39 cellular contexts compared by ENCODE assay signal in the genomic region with DNA sequence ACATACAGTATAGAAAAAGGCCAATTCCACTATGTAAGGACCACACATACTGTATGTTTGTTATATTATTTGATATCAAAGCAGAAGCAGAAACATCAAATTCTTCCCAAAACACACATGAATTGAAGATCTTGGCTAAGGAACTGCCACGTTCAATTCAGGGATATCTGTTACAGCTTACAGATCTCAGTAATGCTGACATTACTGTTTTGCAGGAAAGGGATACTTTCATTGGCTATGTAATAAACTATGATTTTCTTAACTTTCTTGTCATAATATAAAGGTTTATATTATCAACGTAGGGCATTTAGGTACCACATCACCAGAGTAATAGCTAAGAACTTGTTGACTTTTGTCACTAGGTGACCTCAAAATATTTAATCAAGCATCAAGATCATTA.
"Had no signal": no experiment of that assay in that cellular context is flagged by ENCODE, and none has a peak within 500 bp of the region (broad histone marks: within the 10 kb centered on the region; RNA-seq: fewer than 3 reads in every experiment).

No MANE protein-coding gene starts in this region.

- H3K9me3 Mint-ChIP-seq: activated T-cell treated with anti-CD3 and anti-CD28 coated beads, Interleukin-2, amount 50 U/mL, for 4 hours; activated T-helper 17 cell treated with anti-CD3 and anti-CD28 coated beads, Interleukin-2, amount 50 U/mL, for 72 hours; brain had no signal

- H3K27ac ChIP-seq: adrenal gland, ascending aorta, body of pancreas, brain microvascular endothelial cell, breast epithelium, cardiac muscle cell had no signal

- FAIRE-seq: astrocyte, bronchial epithelial cell, colon had no signal

- DNase-seq: activated effector memory CD4-positive, alpha-beta T cell treated with anti-CD3 and anti-CD28 coated beads, Interleukin-2, amount 50 U/mL, for 16 hours; activated effector memory CD4-positive, alpha-beta T cell treated with Interleukin-2 at 50 U/mL for 16 hours; activated gamma-delta T cell; activated gamma-delta T cell treated with Interleukin-2 at 50 U/mL for 16 hours; activated naive CD4-positive, alpha-beta T cell; activated naive CD4-positive, alpha-beta T cell treated with anti-CD3 and anti-CD28 coated beads for 36 hours; activated naive CD4-positive, alpha-beta T cell treated with anti-CD3 and anti-CD28 coated beads, Interleukin-2, amount 10 ng/mL, durations not matched to agents 7 days and 5 days; activated naive CD4-positive, alpha-beta T cell treated with anti-CD3 and anti-CD28 coated beads, Interleukin-2, amount 50 U/mL, for 16 hours; activated naive CD4-positive, alpha-beta T cell treated with Interleukin-2 at 50 U/mL for 16 hours; activated naive CD8-positive, alpha-beta T cell treated with anti-CD3 and anti-CD28 coated beads for 36 hours; activated naive CD8-positive, alpha-beta T cell treated with anti-CD3 and anti-CD28 coated beads, Interleukin-2, amount 10 ng/mL, durations not matched to agents 7 days and 5 days; activated naive CD8-positive, alpha-beta T cell treated with anti-CD3 and anti-CD28 coated beads, Interleukin-2, amount 50 U/mL, for 24 hours; activated T-cell treated with anti-CD3 and anti-CD28 coated beads, Interleukin-2, amount 50 U/mL, for 4 hours; activated T-cell treated with anti-CD3 and anti-CD28 coated beads, Interleukin-2, amount 50 U/mL, for 48 hours; activated T-cell treated with anti-CD3 and anti-CD28 coated beads, Interleukin-2, amount 50 U/mL, for 72 hours; adrenal gland; amniotic stem cell; amygdala; anterior cingulate cortex; aorta; body of pancreas; brain microvascular endothelial cell; caudate nucleus; central memory CD4-positive, alpha-beta T cell; cerebellar nuclear complex had no signal

- H3K4me3 ChIP-seq: adrenal gland, ascending aorta, body of pancreas, breast epithelium, cardiac muscle cell had no signal

- H3K4me1 ChIP-seq: adrenal gland, ascending aorta, body of pancreas, breast epithelium had no signal

- H3K9me3 ChIP-seq: adrenal gland, ascending aorta, body of pancreas, breast epithelium had no signal

- H3K36me3 Mint-ChIP-seq: activated naive CD4-positive, alpha-beta T cell treated with anti-CD3 and anti-CD28 coated beads, Interleukin-2, amount 10 ng/mL, durations not matched to agents 7 days and 5 days; activated naive CD4-positive, alpha-beta T cell treated with anti-CD3 and anti-CD28 coated beads, Interleukin-2, amount 50 U/mL, for 24 hours; activated naive CD8-positive, alpha-beta T cell; activated naive CD8-positive, alpha-beta T cell treated with anti-CD3 and anti-CD28 coated beads for 36 hours; activated naive CD8-positive, alpha-beta T cell treated with anti-CD3 and anti-CD28 coated beads, Interleukin-2, amount 10 ng/mL, durations not matched to agents 7 days and 5 days; brain had no signal

- H3K27ac Mint-ChIP-seq: activated naive CD4-positive, alpha-beta T cell treated with anti-CD3 and anti-CD28 coated beads for 36 hours; activated naive CD4-positive, alpha-beta T cell treated with anti-CD3 and anti-CD28 coated beads, Interleukin-2, amount 10 ng/mL, durations not matched to agents 7 days and 5 days; activated naive CD4-positive, alpha-beta T cell treated with anti-CD3 and anti-CD28 coated beads, Interleukin-2, amount 50 U/mL, for 24 hours; activated naive CD4-positive, alpha-beta T cell treated with anti-CD3 and anti-CD28 coated beads, Interleukin-2, amount 50 U/mL, for 72 hours; activated naive CD8-positive, alpha-beta T cell; activated naive CD8-positive, alpha-beta T cell treated with anti-CD3 and anti-CD28 coated beads for 36 hours; activated naive CD8-positive, alpha-beta T cell treated with anti-CD3 and anti-CD28 coated beads, Interleukin-2, amount 10 ng/mL, durations not matched to agents 7 days and 5 days; activated naive CD8-positive, alpha-beta T cell treated with anti-CD3 and anti-CD28 coated beads, Interleukin-2, amount 50 U/mL, for 24 hours; activated T-cell treated with anti-CD3 and anti-CD28 coated beads, Interleukin-2, amount 50 U/mL, for 72 hours; activated T-helper 1 cell treated with anti-CD3 and anti-CD28 coated beads, Interleukin-12 subunit alpha, Interleukin-12 subunit beta, Interleukin-2, Interleukin-4 antibody, amounts not matched to agents 30 ng/mL and 10 ng/mL and 1 ng/mL, durations not matched to agents 14 hours and 24 hours and 36 hours; activated T-helper 17 cell treated with anti-CD3 and anti-CD28 coated beads, Interleukin-2, amount 50 U/mL, for 72 hours; activated T-helper 2 cell treated with anti-CD3 and anti-CD28 coated beads, Interferon-gamma antibody, Interleukin-2, Interleukin-4, amounts not matched to agents 10 μg/mL and 5 μg/mL and 100 μg/mL, durations not matched to agents 14 hours and 24 hours and 36 hours; brain had no signal

- H3K4me3 Mint-ChIP-seq: activated naive CD4-positive, alpha-beta T cell treated with anti-CD3 and anti-CD28 coated beads for 36 hours; activated naive CD4-positive, alpha-beta T cell treated with anti-CD3 and anti-CD28 coated beads, Interleukin-2, amount 10 ng/mL, durations not matched to agents 7 days and 5 days; activated naive CD4-positive, alpha-beta T cell treated with anti-CD3 and anti-CD28 coated beads, Interleukin-2, amount 50 U/mL, for 24 hours; activated naive CD8-positive, alpha-beta T cell; activated naive CD8-positive, alpha-beta T cell treated with anti-CD3 and anti-CD28 coated beads for 36 hours; activated naive CD8-positive, alpha-beta T cell treated with anti-CD3 and anti-CD28 coated beads, Interleukin-2, amount 10 ng/mL, durations not matched to agents 7 days and 5 days; activated naive CD8-positive, alpha-beta T cell treated with anti-CD3 and anti-CD28 coated beads, Interleukin-2, amount 50 U/mL, for 24 hours; activated T-cell treated with anti-CD3 and anti-CD28 coated beads, Interleukin-2, amount 50 U/mL, for 4 hours; activated T-cell treated with anti-CD3 and anti-CD28 coated beads, Interleukin-2, amount 50 U/mL, for 72 hours; activated T-helper 1 cell treated with anti-CD3 and anti-CD28 coated beads, Interleukin-12 subunit alpha, Interleukin-12 subunit beta, Interleukin-2, Interleukin-4 antibody, amounts not matched to agents 30 ng/mL and 10 ng/mL and 1 ng/mL, durations not matched to agents 14 hours and 24 hours and 36 hours; activated T-helper 17 cell treated with anti-CD3 and anti-CD28 coated beads, Interleukin-2, amount 50 U/mL, for 72 hours; brain; central memory CD8-positive, alpha-beta T cell had no signal

- H3K36me3 ChIP-seq: adrenal gland, ascending aorta, brain microvascular endothelial cell, breast epithelium, cardiac muscle cell had no signal

- H3K27me3 ChIP-seq: adrenal gland, ascending aorta, body of pancreas, brain microvascular endothelial cell, breast epithelium had no signal

- H3K4me1 Mint-ChIP-seq: activated naive CD4-positive, alpha-beta T cell treated with anti-CD3 and anti-CD28 coated beads, Interleukin-2, amount 10 ng/mL, durations not matched to agents 7 days and 5 days; activated naive CD4-positive, alpha-beta T cell treated with anti-CD3 and anti-CD28 coated beads, Interleukin-2, amount 50 U/mL, for 24 hours; activated naive CD8-positive, alpha-beta T cell treated with anti-CD3 and anti-CD28 coated beads for 36 hours; activated naive CD8-positive, alpha-beta T cell treated with anti-CD3 and anti-CD28 coated beads, Interleukin-2, amount 10 ng/mL, durations not matched to agents 7 days and 5 days; activated naive CD8-positive, alpha-beta T cell treated with anti-CD3 and anti-CD28 coated beads, Interleukin-2, amount 50 U/mL, for 24 hours; activated T-helper 17 cell treated with anti-CD3 and anti-CD28 coated beads, Interleukin-2, amount 50 U/mL, for 72 hours; central memory CD8-positive, alpha-beta T cell had no signal

- ATAC-seq: activated naive CD4-positive, alpha-beta T cell treated with anti-CD3 and anti-CD28 coated beads, Interleukin-2, amount 50 U/mL, for 72 hours; activated naive CD8-positive, alpha-beta T cell treated with anti-CD3 and anti-CD28 coated beads, Interleukin-2, amount 50 U/mL, for 24 hours; activated T-cell treated with anti-CD3 and anti-CD28 coated beads, Interleukin-2, amount 50 U/mL, for 4 hours; activated T-cell treated with anti-CD3 and anti-CD28 coated beads, Interleukin-2, amount 50 U/mL, for 72 hours; activated T-helper 17 cell treated with anti-CD3 and anti-CD28 coated beads, Interleukin-2, amount 50 U/mL, for 72 hours; body of pancreas had no signal

- H3K27me3 Mint-ChIP-seq: activated naive CD4-positive, alpha-beta T cell treated with anti-CD3 and anti-CD28 coated beads, Interleukin-2, amount 10 ng/mL, durations not matched to agents 7 days and 5 days; activated naive CD8-positive, alpha-beta T cell; activated naive CD8-positive, alpha-beta T cell treated with anti-CD3 and anti-CD28 coated beads for 36 hours; activated naive CD8-positive, alpha-beta T cell treated with anti-CD3 and anti-CD28 coated beads, Interleukin-2, amount 10 ng/mL, durations not matched to agents 7 days and 5 days; activated T-helper 17 cell treated with anti-CD3 and anti-CD28 coated beads, Interleukin-2, amount 50 U/mL, for 72 hours; central memory CD8-positive, alpha-beta T cell had no signal
